In the genomic region with DNA sequence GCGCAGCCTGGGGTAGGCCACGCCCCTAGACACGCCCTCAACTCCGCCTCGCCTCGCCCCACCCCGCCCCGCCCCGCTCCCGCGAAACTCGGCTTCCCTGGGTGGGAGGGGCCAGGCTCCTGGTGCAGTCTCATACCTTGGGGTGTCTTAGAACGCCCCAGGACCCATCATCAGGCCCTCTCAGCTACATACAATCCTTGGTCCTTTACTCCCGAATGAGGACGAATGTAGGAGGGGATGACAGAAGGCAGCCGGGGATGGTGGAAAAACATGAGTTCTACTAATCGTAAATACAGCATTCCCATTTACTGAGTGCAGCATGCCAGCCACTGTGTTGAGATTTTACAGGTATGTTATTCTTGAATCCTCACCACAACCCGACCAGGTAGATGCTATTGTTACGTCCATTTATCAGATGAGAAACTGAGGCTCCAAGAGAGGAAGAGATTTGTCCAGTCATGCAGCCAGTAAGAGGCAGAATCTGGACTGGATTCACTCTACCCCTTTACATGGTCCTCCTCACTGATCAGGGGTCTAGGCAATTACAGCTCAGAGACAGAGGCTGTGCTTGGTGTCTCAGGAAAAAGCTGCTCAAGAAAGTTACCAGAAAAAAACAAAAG, we compare ENCODE assay signal across 1 cellular context.
TF ChIP-seq lines count a peak whose summit lies in the region.

No MANE protein-coding gene starts in this region.

TF ChIP-seq in HepG2, 621 proteins besides CTCF, POLR2A, EP300 and RAD21:
- TF ChIP-seq, protein P1, sequence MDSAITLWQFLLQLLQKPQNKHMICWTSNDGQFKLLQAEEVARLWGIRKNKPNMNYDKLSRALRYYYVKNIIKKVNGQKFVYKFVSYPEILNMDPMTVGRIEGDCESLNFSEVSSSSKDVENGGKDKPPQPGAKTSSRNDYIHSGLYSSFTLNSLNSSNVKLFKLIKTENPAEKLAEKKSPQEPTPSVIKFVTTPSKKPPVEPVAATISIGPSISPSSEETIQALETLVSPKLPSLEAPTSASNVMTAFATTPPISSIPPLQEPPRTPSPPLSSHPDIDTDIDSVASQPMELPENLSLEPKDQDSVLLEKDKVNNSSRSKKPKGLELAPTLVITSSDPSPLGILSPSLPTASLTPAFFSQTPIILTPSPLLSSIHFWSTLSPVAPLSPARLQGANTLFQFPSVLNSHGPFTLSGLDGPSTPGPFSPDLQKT (CRISPR knock-in tag; IDR thresholded peaks at IDR 0.05; ENCODE audit: borderline replicate concordance), result no peak
- TF ChIP-seq SNAPC2 (CRISPR knock-in tag; IDR thresholded peaks at IDR 0.05) (no peak), ZNF629 (CRISPR knock-in tag; conservative IDR thresholded peaks at IDR 0.05) (peak; percentile 73), ZFP1 (CRISPR knock-in tag; IDR thresholded peaks at IDR 0.05) (no peak), ZBTB3 (CRISPR knock-in tag; IDR thresholded peaks at IDR 0.05; ENCODE audit: borderline replicate concordance, low read depth) (no peak), KAT8 (CRISPR knock-in tag; IDR thresholded peaks at IDR 0.05) (0 out of 2 replicates have a peak, but pooled peaks have one; percentile 1), ZNF33B (CRISPR knock-in tag; IDR thresholded peaks at IDR 0.05) (no peak), NCOA5 (CRISPR knock-in tag; IDR thresholded peaks at IDR 0.05) (no peak), ZNF563 (CRISPR knock-in tag; IDR thresholded peaks at IDR 0.05) (no peak), SMYD3 (CRISPR knock-in tag; IDR thresholded peaks at IDR 0.05) (no peak), ZNF235 (CRISPR knock-in tag; IDR thresholded peaks at IDR 0.05; ENCODE audit: borderline replicate concordance) (no peak), PATZ1 (CRISPR knock-in tag; IDR thresholded peaks at IDR 0.05) (peak; percentile 11; the same call in 1 of the 2 replicates), ZNF414 (CRISPR knock-in tag; IDR thresholded peaks at IDR 0.05) (no peak), HDAC1 (CRISPR knock-in tag; IDR thresholded peaks at IDR 0.05) (0 out of 2 replicates have a peak, but pooled peaks have one; percentile 22), RBFOX2 (IDR thresholded peaks at IDR 0.05; ENCODE audit: low read depth, low read length) (no peak), ZNF660 (CRISPR knock-in tag; IDR thresholded peaks at IDR 0.05; ENCODE audit: borderline replicate concordance, low read depth) (no peak), RAD51 (IDR thresholded peaks at IDR 0.05; ENCODE audit: borderline replicate concordance) (no peak), HNF1B (CRISPR knock-in tag; IDR thresholded peaks at IDR 0.05) (0 out of 2 replicates have a peak, but pooled peaks have one; percentile 34), CHD4 (IDR thresholded peaks at IDR 0.05; ENCODE audit: borderline replicate concordance, low read length) (peak; percentile 20; the same call in 1 of the 2 replicates), MAZ (IDR thresholded peaks at IDR 0.05; ENCODE audit: borderline replicate concordance, low read depth, low read length) (0 out of 2 replicates have a peak, but pooled peaks have one; percentile 8), MAZ (CRISPR knock-in tag; IDR thresholded peaks at IDR 0.05; ENCODE audit: low read depth) (no peak), DNMT3B (CRISPR knock-in tag; conservative IDR thresholded peaks at IDR 0.05) (no peak), SAP130 (CRISPR knock-in tag; IDR thresholded peaks at IDR 0.05; ENCODE audit: low read depth) (peak; percentile 6; the same call in 1 of the 2 replicates), SP5 (CRISPR knock-in tag; IDR thresholded peaks at IDR 0.05; ENCODE audit: borderline replicate concordance, low read depth) (peak; percentile 6; the same call in 1 of the 2 replicates)
- TF ChIP-seq, protein P2, sequence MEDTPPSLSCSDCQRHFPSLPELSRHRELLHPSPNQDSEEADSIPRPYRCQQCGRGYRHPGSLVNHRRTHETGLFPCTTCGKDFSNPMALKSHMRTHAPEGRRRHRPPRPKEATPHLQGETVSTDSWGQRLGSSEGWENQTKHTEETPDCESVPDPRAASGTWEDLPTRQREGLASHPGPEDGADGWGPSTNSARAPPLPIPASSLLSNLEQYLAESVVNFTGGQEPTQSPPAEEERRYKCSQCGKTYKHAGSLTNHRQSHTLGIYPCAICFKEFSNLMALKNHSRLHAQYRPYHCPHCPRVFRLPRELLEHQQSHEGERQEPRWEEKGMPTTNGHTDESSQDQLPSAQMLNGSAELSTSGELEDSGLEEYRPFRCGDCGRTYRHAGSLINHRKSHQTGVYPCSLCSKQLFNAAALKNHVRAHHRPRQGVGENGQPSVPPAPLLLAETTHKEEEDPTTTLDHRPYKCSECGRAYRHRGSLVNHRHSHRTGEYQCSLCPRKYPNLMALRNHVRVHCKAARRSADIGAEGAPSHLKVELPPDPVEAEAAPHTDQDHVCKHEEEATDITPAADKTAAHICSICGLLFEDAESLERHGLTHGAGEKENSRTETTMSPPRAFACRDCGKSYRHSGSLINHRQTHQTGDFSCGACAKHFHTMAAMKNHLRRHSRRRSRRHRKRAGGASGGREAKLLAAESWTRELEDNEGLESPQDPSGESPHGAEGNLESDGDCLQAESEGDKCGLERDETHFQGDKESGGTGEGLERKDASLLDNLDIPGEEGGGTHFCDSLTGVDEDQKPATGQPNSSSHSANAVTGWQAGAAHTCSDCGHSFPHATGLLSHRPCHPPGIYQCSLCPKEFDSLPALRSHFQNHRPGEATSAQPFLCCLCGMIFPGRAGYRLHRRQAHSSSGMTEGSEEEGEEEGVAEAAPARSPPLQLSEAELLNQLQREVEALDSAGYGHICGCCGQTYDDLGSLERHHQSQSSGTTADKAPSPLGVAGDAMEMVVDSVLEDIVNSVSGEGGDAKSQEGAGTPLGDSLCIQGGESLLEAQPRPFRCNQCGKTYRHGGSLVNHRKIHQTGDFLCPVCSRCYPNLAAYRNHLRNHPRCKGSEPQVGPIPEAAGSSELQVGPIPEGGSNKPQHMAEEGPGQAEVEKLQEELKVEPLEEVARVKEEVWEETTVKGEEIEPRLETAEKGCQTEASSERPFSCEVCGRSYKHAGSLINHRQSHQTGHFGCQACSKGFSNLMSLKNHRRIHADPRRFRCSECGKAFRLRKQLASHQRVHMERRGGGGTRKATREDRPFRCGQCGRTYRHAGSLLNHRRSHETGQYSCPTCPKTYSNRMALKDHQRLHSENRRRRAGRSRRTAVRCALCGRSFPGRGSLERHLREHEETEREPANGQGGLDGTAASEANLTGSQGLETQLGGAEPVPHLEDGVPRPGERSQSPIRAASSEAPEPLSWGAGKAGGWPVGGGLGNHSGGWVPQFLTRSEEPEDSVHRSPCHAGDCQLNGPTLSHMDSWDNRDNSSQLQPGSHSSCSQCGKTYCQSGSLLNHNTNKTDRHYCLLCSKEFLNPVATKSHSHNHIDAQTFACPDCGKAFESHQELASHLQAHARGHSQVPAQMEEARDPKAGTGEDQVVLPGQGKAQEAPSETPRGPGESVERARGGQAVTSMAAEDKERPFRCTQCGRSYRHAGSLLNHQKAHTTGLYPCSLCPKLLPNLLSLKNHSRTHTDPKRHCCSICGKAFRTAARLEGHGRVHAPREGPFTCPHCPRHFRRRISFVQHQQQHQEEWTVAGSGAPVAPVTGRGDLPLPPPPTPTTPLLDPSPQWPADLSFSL (CRISPR knock-in tag; IDR thresholded peaks at IDR 0.05), result no peak
- TF ChIP-seq, protein P3, sequence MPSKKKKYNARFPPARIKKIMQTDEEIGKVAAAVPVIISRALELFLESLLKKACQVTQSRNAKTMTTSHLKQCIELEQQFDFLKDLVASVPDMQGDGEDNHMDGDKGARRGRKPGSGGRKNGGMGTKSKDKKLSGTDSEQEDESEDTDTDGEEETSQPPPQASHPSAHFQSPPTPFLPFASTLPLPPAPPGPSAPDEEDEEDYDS (CRISPR knock-in tag; IDR thresholded peaks at IDR 0.05), result no peak
